ENCODE assay signal across 8 cellular contexts in genomic region chr21:36976882-36977651, GRCh38. TPM values are rescaled to one million over a fixed set of nuclear protein-coding genes. Genes with fewer than 3 reads are reported as not detected.
A peak's percentile ranks its signal among the peaks of the same experiment; 100 is the strongest.
DNase-seq lines count a peak whose midpoint lies in the region; ATAC-seq, FAIRE-seq and TF ChIP-seq lines count a peak whose summit lies in the region.

No MANE protein-coding gene starts in this region.

- no peaks in the 10 kb centered on the region for H3K36me3 Mint-ChIP-seq in nephron (ENCODE audit: low read depth)

- H3K4me3 ChIP-seq in epithelial cell of esophagus (ENCODE audit: low read length) = no peak overlapping the region

- TF ChIP-seq CTCF in AG09319 (IDR thresholded peaks at IDR 0.05; ENCODE audit: low read depth, low read length) = peak; percentile 78
- TF ChIP-seq CTCF in epithelial cell of esophagus (IDR thresholded peaks at IDR 0.05; ENCODE audit: insufficient read depth, low read depth, low read length, missing control alignments) = peak; percentile 44
- peak; percentile 73 to 83 (median 82) for TF ChIP-seq CTCF in nephron (IDR thresholded peaks at IDR 0.05; ENCODE audit: unreplicated experiment in 3 of 3)

- DNase-seq in AG09319 (ENCODE audit: extremely low read depth, low read depth) (peak; percentile 46), GM12891 (ENCODE audit: insufficient read length, low spot score) (no peak), NCI-H2107 (lab: John Stamatoyannopoulos, UW) (peak; percentile 29), UCSD-AML1 (lab: John Stamatoyannopoulos, UW; ENCODE audit: unreplicated experiment) (peak; percentile 26), epithelial cell of esophagus (ENCODE audit: low read depth) (peak; percentile 66), GM19240 (ENCODE audit: insufficient read length, low spot score) (no peak)

- no peaks in the 10 kb centered on the region for H3K9me3 Mint-ChIP-seq in nephron

- peak; percentile 62 for FAIRE-seq in GM12891 (lab: Jason Lieb, UNC)

- H3K27me3 Mint-ChIP-seq in nephron (ENCODE audit: low read depth) = peaks cover 31% of the 10 kb centered on the region

- H3K27ac Mint-ChIP-seq in nephron = peak overlapping the region in 1 of 3 experiments; percentile 78

- ATAC-seq in HG02885 (IDR thresholded peaks at IDR 0.05; ENCODE audit: poor library complexity, unreplicated experiment) = peak; percentile 75

- H3K4me3 Mint-ChIP-seq in nephron = no peak overlapping the region

- peaks cover 23% of the 10 kb centered on the region for H3K4me1 Mint-ChIP-seq in nephron

- no peak for TF ChIP-seq POLR2A in GM12891 (IDR thresholded peaks at IDR 0.05; ENCODE audit: low read depth, low read length)

TF ChIP-seq in GM12891, 5 proteins besides CTCF, POLR2A, EP300 and RAD21:
- TF ChIP-seq TAF1 (IDR thresholded peaks at IDR 0.05; ENCODE audit: low read depth, low read length) (no peak), POU2F2 (IDR thresholded peaks at IDR 0.05; ENCODE audit: low read depth, low read length) (0 out of 2 replicates have a peak, but pooled peaks have one; percentile 48)

RNA-seq across cellular contexts. Expression of gene HLCS, which starts 10.6 kb away (rescaled TPM):
- 4.8 TPM for polyA plus RNA-seq in GM12891 (2012; ENCODE audit: low read depth, missing spikeins)

RNA-seq across cellular contexts. Expression of gene RIPPLY3, which starts 29.4 kb away (rescaled TPM):
- not detected for polyA plus RNA-seq in GM12891 (2012; ENCODE audit: low read depth, missing spikeins)

Comparison
In these comparisons a context has a peak if more than half of its experiments do, and no peak if none do; other contexts are left out.
1. DNase-seq: peak in AG09319 (single experiment), NCI-H2107 (single experiment), UCSD-AML1 (single experiment) and epithelial cell of esophagus (single experiment); none in GM12891 (single experiment) and GM19240 (single experiment).
2. Peak in every context shown above with its lines, with median percentiles within 50 percentile points of each other: CTCF ChIP-seq.